25 cellular contexts compared by ENCODE assay signal in genomic region chr7:882336-883028, GRCh38. TPM values are rescaled to one million over a fixed set of nuclear protein-coding genes. Genes with fewer than 3 reads are reported as not detected.
DNase-seq lines count a peak whose midpoint lies in the region; ATAC-seq and TF ChIP-seq lines count a peak whose summit lies in the region.
"Had no signal": no experiment of that assay in that cellular context is flagged by ENCODE, and none has a peak within 500 bp of the region (broad histone marks: within the 10 kb centered on the region; RNA-seq: fewer than 3 reads in every experiment).

No MANE protein-coding gene starts in this region.

- H3K4me3 ChIP-seq in BLaER1 (no peak overlapping the region), right cardiac atrium (ENCODE audit: low read length) (no peak overlapping the region)
- H3K4me3 ChIP-seq: cardiac muscle cell, left lung, MG63, ovary, Peyer's patch, uterus had no signal

- WGBS in right cardiac atrium: 91% methylated on average over 37 of the region's 37 CpGs

- H3K4me1 Mint-ChIP-seq in T-helper 17 cell (peaks cover 21% of the 10 kb centered on the region), progenitor cell of endocrine pancreas (ENCODE audit: low read depth) (peaks cover 18% of the 10 kb centered on the region)

- H3K9me3 ChIP-seq in BLaER1: no peaks in the 10 kb centered on the region
- no peaks in the 10 kb centered on the region for H3K9me3 ChIP-seq in T-helper 17 cell (ENCODE audit: control insufficient read depth, low read length, poor library complexity, severe bottlenecking)
- no peaks in the 10 kb centered on the region for H3K9me3 ChIP-seq in right cardiac atrium (ENCODE audit: control insufficient read depth, low read length)
- H3K9me3 ChIP-seq: left lung, MG63, ovary, Peyer's patch, uterus had no signal

- peak overlapping the region; percentile 19; the same call in 1 of the 2 replicates for H3K9ac ChIP-seq in BLaER1

- H3K27me3 ChIP-seq in BLaER1 (no peaks in the 10 kb centered on the region), right cardiac atrium (ENCODE audit: control insufficient read depth, insufficient read depth) (no peaks in the 10 kb centered on the region)
- H3K27me3 ChIP-seq: cardiac muscle cell, foreskin keratinocyte, left lung, MG63, ovary, Peyer's patch, uterus had no signal

- H3K9me3 Mint-ChIP-seq in progenitor cell of endocrine pancreas (ENCODE audit: low read depth): no peaks in the 10 kb centered on the region
- H3K9me3 Mint-ChIP-seq: activated CD4-positive, alpha-beta T cell treated with anti-CD3 and anti-CD28 coated beads, Interleukin-2, amount 10 ng/mL, durations not matched to agents 7 days and 5 days; activated naive CD8-positive, alpha-beta T cell treated with anti-CD3 and anti-CD28 coated beads, Interleukin-2, amount 50 U/mL, for 24 hours; CD4-positive, CD25-positive, alpha-beta regulatory T cell had no signal

- no peaks in the 10 kb centered on the region for H3K27me3 Mint-ChIP-seq in T-helper 17 cell
- no peaks in the 10 kb centered on the region for H3K27me3 Mint-ChIP-seq in progenitor cell of endocrine pancreas
- H3K27me3 Mint-ChIP-seq: activated CD4-positive, alpha-beta T cell treated with anti-CD3 and anti-CD28 coated beads, Interleukin-2, amount 10 ng/mL, durations not matched to agents 7 days and 5 days; activated naive CD8-positive, alpha-beta T cell treated with anti-CD3 and anti-CD28 coated beads, Interleukin-2, amount 50 U/mL, for 24 hours; CD4-positive, CD25-positive, alpha-beta regulatory T cell had no signal

- DNase-seq in T-helper 17 cell (no peak), right cardiac atrium (peak in 2 of 3 donors; percentile 30 to 42), progenitor cell of endocrine pancreas (ENCODE audit: low spot score, unreplicated experiment) (no peak), NCI-H1930 (lab: John Stamatoyannopoulos, UW) (no peak), NCI-H2107 (lab: John Stamatoyannopoulos, UW) (no peak), KG1 (lab: John Stamatoyannopoulos, UW) (no peak)
- DNase-seq: activated CD4-positive, alpha-beta T cell treated with anti-CD3 and anti-CD28 coated beads, Interleukin-2, amount 10 ng/mL, durations not matched to agents 7 days and 5 days; activated CD8-positive, alpha-beta memory T cell treated with anti-CD3 and anti-CD28 coated beads, Interleukin-2, amount 50 U/mL, for 4 hours; activated effector memory CD4-positive, alpha-beta T cell treated with Interleukin-2 at 50 U/mL for 16 hours; activated naive CD8-positive, alpha-beta T cell treated with anti-CD3 and anti-CD28 coated beads, Interleukin-2, amount 50 U/mL, for 24 hours; CD4-positive, CD25-positive, alpha-beta regulatory T cell; foreskin keratinocyte; GF-D8; MG63; NCI-H446; Peyer's patch; small intestine; stimulated activated CD4-positive, alpha-beta T cell treated with anti-CD3 and anti-CD28 coated beads, Interleukin-4, amount 100 ng/mL, for 1 hour; uterus had no signal

- ATAC-seq in T-helper 17 cell (no peak), right cardiac atrium (no peak), GM21825 (IDR thresholded peaks at IDR 0.05; ENCODE audit: unreplicated experiment) (no peak)
- ATAC-seq: activated naive CD8-positive, alpha-beta T cell treated with anti-CD3 and anti-CD28 coated beads, Interleukin-2, amount 50 U/mL, for 24 hours; foreskin keratinocyte had no signal

- H3K4me1 ChIP-seq in BLaER1: peaks cover 82% of the 10 kb centered on the region
- peaks cover 10% of the 10 kb centered on the region for H3K4me1 ChIP-seq in right cardiac atrium (ENCODE audit: control insufficient read depth, insufficient read depth, low read length)
- H3K4me1 ChIP-seq: foreskin keratinocyte had no signal

- H3K27ac Mint-ChIP-seq in T-helper 17 cell (peak overlapping the region; percentile 84), progenitor cell of endocrine pancreas (peak overlapping the region; percentile 44)
- H3K27ac Mint-ChIP-seq: activated CD4-positive, alpha-beta T cell treated with anti-CD3 and anti-CD28 coated beads, Interleukin-2, amount 10 ng/mL, durations not matched to agents 7 days and 5 days; activated naive CD8-positive, alpha-beta T cell treated with anti-CD3 and anti-CD28 coated beads, Interleukin-2, amount 50 U/mL, for 24 hours; CD4-positive, CD25-positive, alpha-beta regulatory T cell had no signal

- H3K36me3 ChIP-seq in BLaER1: peaks cover 80% of the 10 kb centered on the region
- H3K36me3 ChIP-seq: ovary, uterus had no signal

- H4K20me1 ChIP-seq in BLaER1: peaks cover 98% of the 10 kb centered on the region

- no peak overlapping the region for H3K27ac ChIP-seq in BLaER1
- no peak overlapping the region for H3K27ac ChIP-seq in right cardiac atrium (ENCODE audit: low read length)
- H3K27ac ChIP-seq: cardiac muscle cell, epithelial cell of prostate, foreskin keratinocyte, left lung, Peyer's patch, uterus had no signal

- no peaks in the 10 kb centered on the region for H3K36me3 Mint-ChIP-seq in T-helper 17 cell (ENCODE audit: low read depth)
- H3K36me3 Mint-ChIP-seq in progenitor cell of endocrine pancreas (ENCODE audit: insufficient read depth): no peaks in the 10 kb centered on the region

- no peak for TF ChIP-seq CTCF in progenitor cell of endocrine pancreas (IDR thresholded peaks at IDR 0.05; ENCODE audit: unreplicated experiment)

- H3K4me3 Mint-ChIP-seq in T-helper 17 cell (no peak overlapping the region), progenitor cell of endocrine pancreas (ENCODE audit: low read depth) (no peak overlapping the region)
- H3K4me3 Mint-ChIP-seq: activated CD4-positive, alpha-beta T cell treated with anti-CD3 and anti-CD28 coated beads, Interleukin-2, amount 10 ng/mL, durations not matched to agents 7 days and 5 days; activated naive CD8-positive, alpha-beta T cell treated with anti-CD3 and anti-CD28 coated beads, Interleukin-2, amount 50 U/mL, for 24 hours had no signal

- H3K4me2 ChIP-seq in BLaER1: no peak overlapping the region

- intact Hi-C loops in right cardiac atrium (cut with DNase I): no loop called here

RNA-seq across cellular contexts. Expression of gene GET4, which starts 6.1 kb away (rescaled TPM):
- total RNA-seq in T-helper 17 cell (10 to 100 TPM; 58.5 to 81.0 TPM), right cardiac atrium (10 to 100 TPM; 20.1 to 23.6 (median 22.2) TPM), progenitor cell of endocrine pancreas (58.2 and 58.7 TPM in 2 replicates)
- 22.2 TPM for polyA plus RNA-seq in right cardiac atrium

RNA-seq across cellular contexts. Expression of gene SUN1, which starts 50.2 kb away (rescaled TPM):
- total RNA-seq in T-helper 17 cell: 10 to 100 TPM; 89.7 to 97.5 TPM
- 100 to 1,000 TPM; 139 to 163 (median 147) TPM for total RNA-seq in right cardiac atrium
- 86.9 TPM for polyA plus RNA-seq in right cardiac atrium
- total RNA-seq in progenitor cell of endocrine pancreas: 152 and 157 TPM in 2 replicates

Comparison
In these comparisons a context has a peak if more than half of its experiments do, and no peak if none do; other contexts are left out.
1. DNase-seq: peak in right cardiac atrium (2 of 3); none in T-helper 17 cell (0 of 3), progenitor cell of endocrine pancreas (single experiment), NCI-H1930 (0 of 2), NCI-H2107 (single experiment) and KG1 (single experiment).